Comparison of ENCODE assay signal across 11 cellular contexts in genomic region chr14:33948143-33948962, GRCh38. TPM values are rescaled to one million over a fixed set of nuclear protein-coding genes. Genes with fewer than 3 reads are reported as not detected.
A peak's percentile ranks its signal among the peaks of the same experiment; 100 is the strongest.
DNase-seq lines count a peak whose midpoint lies in the region; ATAC-seq and TF ChIP-seq lines count a peak whose summit lies in the region.
"Had no signal": no experiment of that assay in that cellular context is flagged by ENCODE, and none has a peak within 500 bp of the region (broad histone marks: within the 10 kb centered on the region; RNA-seq: fewer than 3 reads in every experiment).

No MANE protein-coding gene starts in this region.

- peaks cover 78% of the 10 kb centered on the region for H3K27me3 Mint-ChIP-seq in dendritic cell treated with granulocyte-macrophage colony-stimulating factor and Interleukin-4, amounts not matched to agents 40 ng/mL and 50 ng/mL, for 4 days
- H3K27me3 Mint-ChIP-seq in neural crest cell (ENCODE audit: low read depth), result peaks cover 67% of the 10 kb centered on the region

- H3K27me3 ChIP-seq in DND-41 (ENCODE audit: insufficient read depth, low read length, poor library complexity) (no peaks in the 10 kb centered on the region), HUES6 (ENCODE audit: control insufficient read depth, insufficient read depth, low read length) (peaks cover 17% of the 10 kb centered on the region), left lung (peaks cover 9 to 68% of the 10 kb centered on the region in 2 donors)

- H3K4me1 ChIP-seq in DND-41 (ENCODE audit: insufficient read depth, low read length) (peaks cover 81% of the 10 kb centered on the region), HUES6 (ENCODE audit: control insufficient read depth, insufficient read depth, low read length) (peaks cover 32% of the 10 kb centered on the region), left lung (peaks cover 0 to 22% of the 10 kb centered on the region in 2 donors)

- H3K27ac ChIP-seq in DND-41 (ENCODE audit: low read length) (peak overlapping the region; percentile 87), HUES6 (ENCODE audit: low read depth, low read length) (no peak overlapping the region), left lung (no peak overlapping the region)

- peaks cover 3% of the 10 kb centered on the region; the same call in 1 of the 2 replicates for H4K20me1 ChIP-seq in DND-41 (ENCODE audit: insufficient read depth, low read length)

- intact Hi-C loops in dendritic cell treated with granulocyte-macrophage colony-stimulating factor and Interleukin-4, amounts not matched to agents 40 ng/mL and 50 ng/mL, for 4 days (cut with micrococcal nuclease), result no loop called here
- intact Hi-C loops in left lung (cut with DNase I), result no loop called here

- peaks cover 11% of the 10 kb centered on the region for H3K36me3 ChIP-seq in DND-41 (ENCODE audit: insufficient read depth, low read length)
- peaks cover 5% of the 10 kb centered on the region; the same call in 1 of the 2 replicates for H3K36me3 ChIP-seq in HUES6 (ENCODE audit: control insufficient read depth, insufficient read depth, low read length)
- no peaks in the 10 kb centered on the region for H3K36me3 ChIP-seq in left lung

- TF ChIP-seq CTCF in DND-41 (IDR thresholded peaks at IDR 0.05; ENCODE audit: borderline replicate concordance, extremely low read depth, low read length, poor library complexity, severe bottlenecking), result no peak
- TF ChIP-seq CTCF in neural crest cell (conservative IDR thresholded peaks at IDR 0.05), result no peak
- no peak for TF ChIP-seq CTCF in left lung (IDR thresholded peaks at IDR 0.05)

- H3K4me3 Mint-ChIP-seq in dendritic cell treated with granulocyte-macrophage colony-stimulating factor and Interleukin-4, amounts not matched to agents 40 ng/mL and 50 ng/mL, for 4 days, result peak overlapping the region; percentile 83
- H3K4me3 Mint-ChIP-seq in neural crest cell, result peak overlapping the region; percentile 13

- H3K27ac Mint-ChIP-seq in dendritic cell treated with granulocyte-macrophage colony-stimulating factor and Interleukin-4, amounts not matched to agents 40 ng/mL and 50 ng/mL, for 4 days, result no peak overlapping the region
- no peak overlapping the region for H3K27ac Mint-ChIP-seq in neural crest cell (ENCODE audit: unreplicated experiment)
- H3K27ac Mint-ChIP-seq: naive thymus-derived CD8-positive, alpha-beta T cell had no signal

- peak overlapping the region; percentile 47 to 87; a peak in 3 of 4 replicates for H3K4me3 ChIP-seq in DND-41 (ENCODE audit: low read depth in 1 of 2, low read length in 2 of 2)
- H3K4me3 ChIP-seq in HUES6 (ENCODE audit: low read depth, low read length), result peak overlapping the region; percentile 84
- peak overlapping the region in 1 of 2 donors; percentile 56 for H3K4me3 ChIP-seq in left lung

- H3K4me2 ChIP-seq in DND-41 (ENCODE audit: insufficient read depth, low read length), result peak overlapping the region; percentile 92

- no peak overlapping the region for H2AFZ ChIP-seq in DND-41 (ENCODE audit: low read depth, low read length)

- peaks cover 79% of the 10 kb centered on the region for H3K79me2 ChIP-seq in DND-41 (ENCODE audit: insufficient read depth, low read length)

- H3K4me1 Mint-ChIP-seq in dendritic cell treated with granulocyte-macrophage colony-stimulating factor and Interleukin-4, amounts not matched to agents 40 ng/mL and 50 ng/mL, for 4 days (ENCODE audit: low read depth), result peaks cover 39% of the 10 kb centered on the region
- peaks cover 7% of the 10 kb centered on the region for H3K4me1 Mint-ChIP-seq in neural crest cell

- ATAC-seq in DND-41 (ENCODE audit: insufficient read depth, low read depth), result no peak
- no peak for ATAC-seq in HG03280 (IDR thresholded peaks at IDR 0.05; ENCODE audit: unreplicated experiment)
- no peak for ATAC-seq in left lung
- ATAC-seq in HG03097 (IDR thresholded peaks at IDR 0.05; ENCODE audit: low FRiP score, unreplicated experiment), result no peak
- ATAC-seq: naive thymus-derived CD8-positive, alpha-beta T cell had no signal

- no peaks in the 10 kb centered on the region for H3K9me3 Mint-ChIP-seq in dendritic cell treated with granulocyte-macrophage colony-stimulating factor and Interleukin-4, amounts not matched to agents 40 ng/mL and 50 ng/mL, for 4 days
- no peaks in the 10 kb centered on the region for H3K9me3 Mint-ChIP-seq in neural crest cell
- H3K9me3 Mint-ChIP-seq: naive thymus-derived CD8-positive, alpha-beta T cell had no signal

- DNase-seq in DND-41 (no peak), neural crest cell (ENCODE audit: low read depth, low spot score) (no peak), left lung (no peak)
- DNase-seq: activated CD4-positive, CD25-positive, alpha-beta regulatory T cell; aorta; foreskin melanocyte; naive thymus-derived CD8-positive, alpha-beta T cell had no signal

- H3K9ac ChIP-seq in DND-41 (ENCODE audit: low read depth, low read length), result peak overlapping the region; percentile 71
- no peak overlapping the region for H3K9ac ChIP-seq in HUES6 (ENCODE audit: low read length)

- peaks cover 16% of the 10 kb centered on the region for H3K36me3 Mint-ChIP-seq in dendritic cell treated with granulocyte-macrophage colony-stimulating factor and Interleukin-4, amounts not matched to agents 40 ng/mL and 50 ng/mL, for 4 days (ENCODE audit: low read depth)
- no peaks in the 10 kb centered on the region for H3K36me3 Mint-ChIP-seq in neural crest cell (ENCODE audit: low read depth)
- H3K36me3 Mint-ChIP-seq: naive thymus-derived CD8-positive, alpha-beta T cell had no signal

- no peaks in the 10 kb centered on the region for H3K9me3 ChIP-seq in DND-41 (ENCODE audit: insufficient read depth, low read length, severe bottlenecking)
- no peaks in the 10 kb centered on the region for H3K9me3 ChIP-seq in HUES6 (ENCODE audit: control insufficient read depth, insufficient read depth, low read depth, low read length)
- H3K9me3 ChIP-seq in left lung, result no peaks in the 10 kb centered on the region

RNA-seq across cellular contexts. Expression of gene EGLN3, which starts 2.5 kb away (rescaled TPM):
- 0.89 and 0.96 TPM in 2 replicates for total RNA-seq in neural crest cell
- 1 to 10 TPM; 1.3 to 4.5 TPM for total RNA-seq in left lung
